15 cellular contexts compared by ENCODE assay signal in genomic region chr17:75834279-75834920, GRCh38. TPM values are rescaled to one million over a fixed set of nuclear protein-coding genes. Genes with fewer than 3 reads are reported as not detected.
DNase-seq lines count a peak whose midpoint lies in the region; ATAC-seq lines count a peak whose summit lies in the region.
"Had no signal": no experiment of that assay in that cellular context is flagged by ENCODE, and none has a peak within 500 bp of the region (broad histone marks: within the 10 kb centered on the region; RNA-seq: fewer than 3 reads in every experiment).

No MANE protein-coding gene starts in this region.

- peak overlapping the region in 5 of 7 donors; percentile 74 to 94 (median 88) for H3K27ac Mint-ChIP-seq in CD4-positive, alpha-beta memory T cell
- H3K27ac Mint-ChIP-seq in activated naive CD8-positive, alpha-beta T cell treated with anti-CD3 and anti-CD28 coated beads, Interleukin-2, amount 10 ng/mL, durations not matched to agents 7 days and 5 days: peak overlapping the region; percentile 92
- peak overlapping the region; percentile 21 to 98 (median 92) for H3K27ac Mint-ChIP-seq in naive thymus-derived CD8-positive, alpha-beta T cell

- no peaks in the 10 kb centered on the region for H3K27me3 Mint-ChIP-seq in CD4-positive, alpha-beta memory T cell
- no peaks in the 10 kb centered on the region for H3K27me3 Mint-ChIP-seq in activated naive CD8-positive, alpha-beta T cell treated with anti-CD3 and anti-CD28 coated beads, Interleukin-2, amount 10 ng/mL, durations not matched to agents 7 days and 5 days
- no peaks in the 10 kb centered on the region for H3K27me3 Mint-ChIP-seq in naive thymus-derived CD8-positive, alpha-beta T cell

- DNase-seq in Ammon's horn (ENCODE audit: low spot score): peak; percentile 83
- no peak for DNase-seq in CD4-positive, alpha-beta memory T cell
- DNase-seq in activated naive CD8-positive, alpha-beta T cell treated with anti-CD3 and anti-CD28 coated beads, Interleukin-2, amount 10 ng/mL, durations not matched to agents 7 days and 5 days: no peak
- DNase-seq in naive thymus-derived CD8-positive, alpha-beta T cell: no peak
- DNase-seq in cerebellar cortex (ENCODE audit: low spot score): no peak
- no peak for DNase-seq in HUDEP-2 (lab: John Stamatoyannopoulos, UW; ENCODE audit: unreplicated experiment in 76 of 76)
- DNase-seq: activated CD4-positive, alpha-beta T cell treated with anti-CD3 and anti-CD28 coated beads for 48 hours; AML-193; DND-41; GOT3; MV-4-11; stimulated activated CD4-positive, alpha-beta T cell treated with anti-CD3 and anti-CD28 coated beads, Interleukin-4, amount 100 ng/mL, for 24 hours had no signal

- intact Hi-C loops in CD4-positive, alpha-beta memory T cell (cut with micrococcal nuclease): no loop called here

- no peaks in the 10 kb centered on the region for H3K27me3 ChIP-seq in CD4-positive, alpha-beta memory T cell (ENCODE audit: insufficient read depth, low read length)
- H3K27me3 ChIP-seq: upper lobe of left lung had no signal

- no peaks in the 10 kb centered on the region for H3K9me3 Mint-ChIP-seq in CD4-positive, alpha-beta memory T cell
- H3K9me3 Mint-ChIP-seq in activated naive CD8-positive, alpha-beta T cell treated with anti-CD3 and anti-CD28 coated beads, Interleukin-2, amount 10 ng/mL, durations not matched to agents 7 days and 5 days: no peaks in the 10 kb centered on the region
- H3K9me3 Mint-ChIP-seq in naive thymus-derived CD8-positive, alpha-beta T cell: no peaks in the 10 kb centered on the region
- H3K9me3 Mint-ChIP-seq: neural crest cell had no signal

- peak overlapping the region; percentile 75 for H3K27ac ChIP-seq in CD4-positive, alpha-beta memory T cell (ENCODE audit: low read depth, low read length)
- H3K27ac ChIP-seq: upper lobe of left lung had no signal

- H3K4me3 Mint-ChIP-seq in CD4-positive, alpha-beta memory T cell: peak overlapping the region in 2 of 8 donors; percentile 17 to 25
- H3K4me3 Mint-ChIP-seq in activated naive CD8-positive, alpha-beta T cell treated with anti-CD3 and anti-CD28 coated beads, Interleukin-2, amount 10 ng/mL, durations not matched to agents 7 days and 5 days: peak overlapping the region; percentile 79
- peak overlapping the region in 3 of 10 donors; percentile 10 to 76 (median 30) for H3K4me3 Mint-ChIP-seq in naive thymus-derived CD8-positive, alpha-beta T cell
- H3K4me3 Mint-ChIP-seq: neural crest cell had no signal

- no peak overlapping the region for H3K4me3 ChIP-seq in CD4-positive, alpha-beta memory T cell (ENCODE audit: low read length in 2 of 2)
- H3K4me3 ChIP-seq: upper lobe of left lung had no signal

- peaks cover 19 to 39% (median 27%) of the 10 kb centered on the region in 4 donors for H3K4me1 Mint-ChIP-seq in CD4-positive, alpha-beta memory T cell
- H3K4me1 Mint-ChIP-seq in activated naive CD8-positive, alpha-beta T cell treated with anti-CD3 and anti-CD28 coated beads, Interleukin-2, amount 10 ng/mL, durations not matched to agents 7 days and 5 days: peaks cover 32% of the 10 kb centered on the region
- peaks cover 16 to 42% (median 33%) of the 10 kb centered on the region in 4 donors for H3K4me1 Mint-ChIP-seq in naive thymus-derived CD8-positive, alpha-beta T cell

- H3K4me1 ChIP-seq in CD4-positive, alpha-beta memory T cell (ENCODE audit: insufficient read depth, low read length): peaks cover 35% of the 10 kb centered on the region

- POLR2A ChIA-PET in CD4-positive, alpha-beta memory T cell (lab: Charles Lee; ENCODE audit: partially characterized antibody): interaction anchor here (0.6 to 26.2 kb wide), 9 partner anchors 9 to 54 kb away, joined by 3 to 556 read pairs (median 9); partner anchors contain the start of genes UNC13D, UNK and WBP2
- POLR2A ChIA-PET in activated naive CD8-positive, alpha-beta T cell treated with anti-CD3 and anti-CD28 coated beads, Interleukin-2, amount 10 ng/mL, durations not matched to agents 7 days and 5 days (lab: Charles Lee): interaction anchor here (1.2 to 5.6 kb wide), 6 partner anchors 10 to 67 kb away, joined by 3 to 75 read pairs (median 13); partner anchors contain the start of gene UNC13D
- POLR2A ChIA-PET in naive thymus-derived CD8-positive, alpha-beta T cell (lab: Charles Lee): interaction anchor here (1.5 to 8.3 kb wide), 5 partner anchors 10 to 56 kb away, joined by 4 to 74 read pairs (median 38); partner anchors contain the start of genes UNC13D and WBP2

- peaks cover 18 to 56% of the 10 kb centered on the region in 2 donors for H3K36me3 Mint-ChIP-seq in CD4-positive, alpha-beta memory T cell
- H3K36me3 Mint-ChIP-seq in activated naive CD8-positive, alpha-beta T cell treated with anti-CD3 and anti-CD28 coated beads, Interleukin-2, amount 10 ng/mL, durations not matched to agents 7 days and 5 days: peaks cover 13% of the 10 kb centered on the region
- H3K36me3 Mint-ChIP-seq in naive thymus-derived CD8-positive, alpha-beta T cell: peaks cover 0 to 64% (median 2%) of the 10 kb centered on the region in 3 donors

- CTCF ChIA-PET in CD4-positive, alpha-beta memory T cell (lab: Charles Lee; ENCODE audit: partially characterized antibody): interaction anchor here (0.8 to 3.0 kb wide), 4 partner anchors 7 to 81 kb away, joined by 3 to 14 read pairs (median 4); partner anchors contain the start of gene WBP2

- ATAC-seq in activated naive CD8-positive, alpha-beta T cell treated with anti-CD3 and anti-CD28 coated beads, Interleukin-2, amount 10 ng/mL, durations not matched to agents 7 days and 5 days (ENCODE audit: low read depth): no peak
- ATAC-seq in naive thymus-derived CD8-positive, alpha-beta T cell: no peak
- ATAC-seq in HG02852 (IDR thresholded peaks at IDR 0.05; ENCODE audit: unreplicated experiment): no peak

- H3K9me3 ChIP-seq in CD4-positive, alpha-beta memory T cell (ENCODE audit: control insufficient read depth in 1 of 2, low read length in 2 of 2): no peaks in the 10 kb centered on the region
- H3K9me3 ChIP-seq: upper lobe of left lung had no signal

- peaks cover 57% of the 10 kb centered on the region for H3K36me3 ChIP-seq in CD4-positive, alpha-beta memory T cell (ENCODE audit: insufficient read depth, low read length)

RNA-seq across cellular contexts. Expression of gene UNC13D, which starts 9.8 kb away (rescaled TPM):
- 100 to 1,000 TPM; 161 to 171 TPM for total RNA-seq in CD4-positive, alpha-beta memory T cell
- 10 to 100 TPM; 39.6 to 78.9 TPM for polyA plus RNA-seq in CD4-positive, alpha-beta memory T cell
- total RNA-seq in activated naive CD8-positive, alpha-beta T cell treated with anti-CD3 and anti-CD28 coated beads, Interleukin-2, amount 10 ng/mL, durations not matched to agents 7 days and 5 days: 100 to 1,000 TPM; 221 to 222 TPM
- 100 to 1,000 TPM; 147 to 153 TPM for total RNA-seq in naive thymus-derived CD8-positive, alpha-beta T cell
- polyA plus RNA-seq in naive thymus-derived CD8-positive, alpha-beta T cell: 10 to 100 TPM; 50.3 to 78.0 (median 54.0) TPM

RNA-seq across cellular contexts. Expression of gene WBP2, which starts 20.7 kb away (rescaled TPM):
- total RNA-seq in CD4-positive, alpha-beta memory T cell: 100 to 1,000 TPM; 159 to 160 TPM
- 100 to 1,000 TPM in 1 of 2 donors, 10 to 100 TPM in 1; 80.3 to 127 TPM for polyA plus RNA-seq in CD4-positive, alpha-beta memory T cell
- total RNA-seq in activated naive CD8-positive, alpha-beta T cell treated with anti-CD3 and anti-CD28 coated beads, Interleukin-2, amount 10 ng/mL, durations not matched to agents 7 days and 5 days: 100 to 1,000 TPM; 107 TPM
- total RNA-seq in naive thymus-derived CD8-positive, alpha-beta T cell: 100 to 1,000 TPM; 152 to 156 TPM
- polyA plus RNA-seq in naive thymus-derived CD8-positive, alpha-beta T cell: 10 to 100 TPM; 58.1 to 95.1 (median 70.6) TPM

RNA-seq across cellular contexts. Expression of gene TRIM47, which starts 44.0 kb away (rescaled TPM):
- total RNA-seq in CD4-positive, alpha-beta memory T cell: 10 to 100 TPM; 17.5 to 22.6 TPM
- 10 to 100 TPM; 11.2 to 26.8 TPM for polyA plus RNA-seq in CD4-positive, alpha-beta memory T cell
- total RNA-seq in activated naive CD8-positive, alpha-beta T cell treated with anti-CD3 and anti-CD28 coated beads, Interleukin-2, amount 10 ng/mL, durations not matched to agents 7 days and 5 days: 10 to 100 TPM; 23.2 to 27.9 TPM
- total RNA-seq in naive thymus-derived CD8-positive, alpha-beta T cell: 1 to 10 TPM; 9.7 to 9.9 TPM
- polyA plus RNA-seq in naive thymus-derived CD8-positive, alpha-beta T cell: 1 to 10 TPM; 1.9 to 8.5 (median 4.2) TPM

RNA-seq across cellular contexts. Expression of gene UNK, which starts 49.8 kb away (rescaled TPM):
- total RNA-seq in CD4-positive, alpha-beta memory T cell: 10 to 100 TPM; 45.8 to 48.1 TPM
- 10 to 100 TPM; 22.2 to 22.9 TPM for polyA plus RNA-seq in CD4-positive, alpha-beta memory T cell
- 10 to 100 TPM; 37.4 to 39.8 TPM for total RNA-seq in activated naive CD8-positive, alpha-beta T cell treated with anti-CD3 and anti-CD28 coated beads, Interleukin-2, amount 10 ng/mL, durations not matched to agents 7 days and 5 days
- total RNA-seq in naive thymus-derived CD8-positive, alpha-beta T cell: 10 to 100 TPM; 55.6 to 57.7 TPM
- polyA plus RNA-seq in naive thymus-derived CD8-positive, alpha-beta T cell: 10 to 100 TPM; 24.4 to 26.9 (median 26.2) TPM
